1 cellular context compared by ENCODE assay signal in genomic region chr1:67170751-67171573, GRCh38.
TF ChIP-seq lines count a peak whose summit lies in the region.

No MANE protein-coding gene starts in this region.

TF ChIP-seq in K562, 482 proteins besides CTCF, POLR2A, EP300 and RAD21 (continued from another document):
- TF ChIP-seq ZNF280B (CRISPR knock-in tag; IDR thresholded peaks at IDR 0.05) (no peak), ZNF518B (CRISPR knock-in tag; IDR thresholded peaks at IDR 0.05) (no peak), ZFP1 (CRISPR knock-in tag; IDR thresholded peaks at IDR 0.05) (no peak), TRIM25 (IDR thresholded peaks at IDR 0.05; ENCODE audit: borderline replicate concordance) (no peak)
